Comparison of ENCODE assay signal across 15 cellular contexts in genomic region chr3:55629432-55629831, GRCh38.
A peak's percentile ranks its signal among the peaks of the same experiment; 100 is the strongest.
DNase-seq lines count a peak whose midpoint lies in the region; ATAC-seq and TF ChIP-seq lines count a peak whose summit lies in the region.
"Had no signal": no experiment of that assay in that cellular context is flagged by ENCODE, and none has a peak within 500 bp of the region (broad histone marks: within the 10 kb centered on the region; RNA-seq: fewer than 3 reads in every experiment).

No MANE protein-coding gene starts in this region.

- H3K4me1 ChIP-seq in cardiac muscle cell (ENCODE audit: low read depth) (peaks cover 21% of the 10 kb centered on the region), left ventricle myocardium inferior (no peaks in the 10 kb centered on the region), upper lobe of right lung (peaks cover 6% of the 10 kb centered on the region)
- H3K4me1 ChIP-seq: Caco-2, gastroesophageal sphincter had no signal

- H3K4me1 Mint-ChIP-seq in activated CD8-positive, alpha-beta memory T cell treated with anti-CD3 and anti-CD28 coated beads, Interleukin-2, amount 10 ng/mL, durations not matched to agents 7 days and 5 days = no peaks in the 10 kb centered on the region

- no peaks in the 10 kb centered on the region for H3K9me3 Mint-ChIP-seq in activated CD8-positive, alpha-beta memory T cell treated with anti-CD3 and anti-CD28 coated beads, Interleukin-2, amount 10 ng/mL, durations not matched to agents 7 days and 5 days (ENCODE audit: low read depth)

- no peaks in the 10 kb centered on the region for H3K27me3 Mint-ChIP-seq in activated CD8-positive, alpha-beta memory T cell treated with anti-CD3 and anti-CD28 coated beads, Interleukin-2, amount 10 ng/mL, durations not matched to agents 7 days and 5 days

- H3K36me3 ChIP-seq in cardiac muscle cell (no peaks in the 10 kb centered on the region), left ventricle myocardium inferior (no peaks in the 10 kb centered on the region), upper lobe of right lung (no peaks in the 10 kb centered on the region)
- H3K36me3 ChIP-seq: gastroesophageal sphincter, WERI-Rb-1 had no signal

- DNase-seq in cardiac muscle cell (ENCODE audit: low read depth in 1 of 2, low spot score in 1 of 2) (peak; percentile 39 to 48), cardiac septum (ENCODE audit: low spot score) (no peak), NCI-H774 (lab: John Stamatoyannopoulos, UW) (peak; percentile 0), left ventricle myocardium inferior (peak; percentile 23), upper lobe of right lung (peak; percentile 72), Kasumi-1 (lab: John Stamatoyannopoulos, UW) (no peak), cerebellar cortex (ENCODE audit: low spot score) (no peak)
- DNase-seq in activated CD8-positive, alpha-beta memory T cell treated with anti-CD3 and anti-CD28 coated beads, Interleukin-2, amount 10 ng/mL, durations not matched to agents 7 days and 5 days = no peak
- DNase-seq: activated naive CD4-positive, alpha-beta T cell treated with Interleukin-2 at 50 U/mL for 16 hours; Caco-2; GM23248; NCI-H1092 treated with DMSO at 0.1 percent for 48 hours; WERI-Rb-1 had no signal

- H3K27me3 ChIP-seq in cardiac muscle cell (no peaks in the 10 kb centered on the region), left ventricle myocardium inferior (ENCODE audit: low read depth) (peaks cover 11% of the 10 kb centered on the region), upper lobe of right lung (no peaks in the 10 kb centered on the region)
- H3K27me3 ChIP-seq: gastroesophageal sphincter had no signal

- ATAC-seq in upper lobe of right lung = no peak
- ATAC-seq in activated CD8-positive, alpha-beta memory T cell treated with anti-CD3 and anti-CD28 coated beads, Interleukin-2, amount 10 ng/mL, durations not matched to agents 7 days and 5 days = no peak
- ATAC-seq: gastroesophageal sphincter, SK-N-SH treated with all-trans-retinoic acid at 6 μM for 48 hours had no signal

- no peak for TF ChIP-seq CTCF in cardiac muscle cell (IDR thresholded peaks at IDR 0.05; ENCODE audit: low read depth, low read length)
- no peak for TF ChIP-seq CTCF in left ventricle myocardium inferior (IDR thresholded peaks at IDR 0.05; ENCODE audit: borderline replicate concordance)
- no peak for TF ChIP-seq CTCF in upper lobe of right lung (IDR thresholded peaks at IDR 0.05)

- H3K4me3 ChIP-seq in cardiac muscle cell (no peak overlapping the region), left ventricle myocardium inferior (no peak overlapping the region), upper lobe of right lung (no peak overlapping the region)
- H3K4me3 ChIP-seq: gastroesophageal sphincter, GM23248 had no signal

- H3K27ac ChIP-seq in cardiac muscle cell (peak overlapping the region; percentile 54), left ventricle myocardium inferior (replicated peaks) (no peak overlapping the region), upper lobe of right lung (no peak overlapping the region)
- H3K27ac ChIP-seq: gastroesophageal sphincter, GM23248, WERI-Rb-1 had no signal

- H3K27ac Mint-ChIP-seq in activated CD8-positive, alpha-beta memory T cell treated with anti-CD3 and anti-CD28 coated beads, Interleukin-2, amount 10 ng/mL, durations not matched to agents 7 days and 5 days = no peak overlapping the region

- CTCF ChIA-PET in activated CD8-positive, alpha-beta memory T cell treated with anti-CD3 and anti-CD28 coated beads, Interleukin-2, amount 10 ng/mL, durations not matched to agents 7 days and 5 days (lab: Charles Lee) = no interaction called here

- H3K4me3 Mint-ChIP-seq in activated CD8-positive, alpha-beta memory T cell treated with anti-CD3 and anti-CD28 coated beads, Interleukin-2, amount 10 ng/mL, durations not matched to agents 7 days and 5 days = no peak overlapping the region

- no peaks in the 10 kb centered on the region for H3K36me3 Mint-ChIP-seq in activated CD8-positive, alpha-beta memory T cell treated with anti-CD3 and anti-CD28 coated beads, Interleukin-2, amount 10 ng/mL, durations not matched to agents 7 days and 5 days

- intact Hi-C loops in cardiac septum (cut with DNase I) = no loop called here
- intact Hi-C loops in left ventricle myocardium inferior (cut with micrococcal nuclease) = no loop called here
- intact Hi-C loops in upper lobe of right lung (cut with DNase I) = no loop called here

- H3K9me3 ChIP-seq in cardiac muscle cell (ENCODE audit: low read depth) (no peaks in the 10 kb centered on the region), left ventricle myocardium inferior (replicated peaks) (no peaks in the 10 kb centered on the region), upper lobe of right lung (no peaks in the 10 kb centered on the region)
- H3K9me3 ChIP-seq: Caco-2, gastroesophageal sphincter had no signal

Comparison
In these comparisons a context has a peak if more than half of its experiments do, and no peak if none do; other contexts are left out.
1. DNase-seq: peak in cardiac muscle cell (2 of 2), NCI-H774 (single experiment), left ventricle myocardium inferior (single experiment) and upper lobe of right lung (single experiment); none in cardiac septum (single experiment), Kasumi-1 (0 of 2), cerebellar cortex (single experiment) and activated CD8-positive, alpha-beta memory T cell treated with anti-CD3 and anti-CD28 coated beads, Interleukin-2, amount 10 ng/mL, durations not matched to agents 7 days and 5 days (single experiment).